In genomic region chr3:128228366-128228910, GRCh38 we compare ENCODE assay signal across 18 cellular contexts.
DNase-seq lines count a peak whose midpoint lies in the region; ATAC-seq, FAIRE-seq and TF ChIP-seq lines count a peak whose summit lies in the region.
"Had no signal": no experiment of that assay in that cellular context is flagged by ENCODE, and none has a peak within 500 bp of the region (broad histone marks: within the 10 kb centered on the region; RNA-seq: fewer than 3 reads in every experiment).

No MANE protein-coding gene starts in this region.

- H3K36me3 Mint-ChIP-seq in nephron (ENCODE audit: low read depth) = peaks cover 6% of the 10 kb centered on the region

- intact Hi-C loops in K562 (cut with micrococcal nuclease) (loop anchor here (5.0 kb wide), 2 partner anchors 84 to 209 kb away; no protein-coding TSS in a partner anchor), tibial artery (cut with DNase I; ENCODE audit: low total_unique reads) (no loop called here), esophagus muscularis mucosa (cut with DNase I) (no loop called here)

- H4K20me1 ChIP-seq in K562 (replicated peaks; ENCODE audit: control insufficient read depth, insufficient read depth, low read length) = no peaks in the 10 kb centered on the region

- CTCF ChIA-PET in K562 (lab: Yijun Ruan, JAX; ENCODE audit: low intra/inter-chr PET ratio) = no interaction called here

- TF ChIP-seq EP300 in K562 (IDR thresholded peaks at IDR 0.05; ENCODE audit: low read length) (no peak), esophagus muscularis mucosa (IDR thresholded peaks at IDR 0.05) (no peak)

- in situ Hi-C loops in K562 (cut with MboI) = no loop called here

- peak overlapping the region in 2 of 3 experiments; percentile 97 to 99 for H3K27ac Mint-ChIP-seq in nephron

- no peaks in the 10 kb centered on the region for H3K36me3 ChIP-seq in K562 (ENCODE audit: control insufficient read depth, insufficient read depth, low read length)
- no peaks in the 10 kb centered on the region for H3K36me3 ChIP-seq in tibial artery
- H3K36me3 ChIP-seq in esophagus muscularis mucosa = no peaks in the 10 kb centered on the region
- H3K36me3 ChIP-seq: BE2C had no signal

- no peak overlapping the region for H3K4me3 Mint-ChIP-seq in nephron
- H3K4me3 Mint-ChIP-seq: CD8-positive, alpha-beta memory T cell had no signal

- H3K9me1 ChIP-seq in K562 (ENCODE audit: control insufficient read depth, insufficient read depth, low read length) = no peaks in the 10 kb centered on the region

- TF ChIP-seq CTCF in K562 (IDR thresholded peaks at IDR 0.05 in 2 of 3, conservative IDR thresholded peaks at IDR 0.05 in 1 of 3; ENCODE audit: insufficient read depth in 2 of 3, low read depth in 1 of 3, low read length in 3 of 3) (no peak), nephron (IDR thresholded peaks at IDR 0.05; ENCODE audit: unreplicated experiment in 3 of 3) (no peak), tibial artery (IDR thresholded peaks at IDR 0.05) (no peak), esophagus muscularis mucosa (IDR thresholded peaks at IDR 0.05) (no peak)

- TF ChIP-seq RAD21 in K562 (CRISPR knock-in tag; conservative IDR thresholded peaks at IDR 0.05 in 1 of 2, IDR thresholded peaks at IDR 0.05 in 1 of 2) = no peak

- no peak overlapping the region for H3K4me2 ChIP-seq in K562 (ENCODE audit: insufficient read depth, low read length)
- H3K4me2 ChIP-seq: A549 had no signal

- peak; percentile 62 for FAIRE-seq in GM18507 (lab: Jason Lieb, UNC)
- FAIRE-seq in K562 (lab: Jason Lieb, UNC) = no peak
- FAIRE-seq: A549, H54 had no signal

- H3K27ac ChIP-seq in K562 (ENCODE audit: extremely low read depth, low read depth, low read length) (no peak overlapping the region), tibial artery (peak overlapping the region; percentile 62 to 69), esophagus muscularis mucosa (replicated peaks in 1 of 4) (no peak overlapping the region)
- H3K27ac ChIP-seq: A549, C4-2B, GM23248, HL-60 had no signal

- H3K9me3 ChIP-seq in K562 (replicated peaks; ENCODE audit: control insufficient read depth, insufficient read depth, low read depth, low read length) (no peaks in the 10 kb centered on the region), tibial artery (peaks cover 0 to under 1% (median 0%) of the 10 kb centered on the region in 3 donors), esophagus muscularis mucosa (no peaks in the 10 kb centered on the region)
- H3K9me3 ChIP-seq: A549 had no signal

- H3K9ac ChIP-seq in K562 (ENCODE audit: insufficient read depth in 1 of 2, low read depth in 2 of 2, low read length in 2 of 2) = peak overlapping the region in 1 of 2 experiments; percentile 36; a peak in 1 of 4 replicates
- H3K9ac ChIP-seq: GM23248 had no signal

- H3K9me3 Mint-ChIP-seq in nephron = no peaks in the 10 kb centered on the region

- H3K27me3 Mint-ChIP-seq in nephron (ENCODE audit: low read depth) = no peaks in the 10 kb centered on the region

- H3K79me2 ChIP-seq in K562 (ENCODE audit: control insufficient read depth, insufficient read depth, low read length) = no peaks in the 10 kb centered on the region

- no peak for TF ChIP-seq POLR2A in K562 (conservative IDR thresholded peaks at IDR 0.05)
- TF ChIP-seq POLR2A in esophagus muscularis mucosa (IDR thresholded peaks at IDR 0.05; ENCODE audit: low read depth) = no peak

- 100% methylated on average over 4 of the region's 5 CpGs for WGBS in K562 (ENCODE audit: insufficient coverage, low coverage, missing lambda C conversion rate)
- 95% methylated on average over 5 of the region's 5 CpGs for WGBS in esophagus muscularis mucosa

- no peak overlapping the region for H2AFZ ChIP-seq in K562 (ENCODE audit: low read depth, low read length)
- H2AFZ ChIP-seq: GM23248 had no signal

- POLR2A ChIA-PET in K562 (lab: Yijun Ruan, JAX) = interaction anchor here (0.5 to 0.8 kb wide), 3 partner anchors 10 to 12 kb away, joined by 3 read pairs; no protein-coding TSS in a partner anchor

- DNase-seq in GM18507 (ENCODE audit: extremely low spot score, insufficient read length, low read depth) (no peak), K562 (ENCODE audit: extremely low read depth in 1 of 4, low spot score in 3 of 4) (no peak), tibial artery (no peak), RPMI8226 (no peak), esophagus muscularis mucosa (ENCODE audit: extremely low spot score) (no peak)
- DNase-seq: BE2C; Caco-2; CD8-positive, alpha-beta memory T cell; DMS53; GF-D8; GM23248 had no signal

- ATAC-seq in K562 (no peak), GM19463 (IDR thresholded peaks at IDR 0.05; ENCODE audit: unreplicated experiment) (no peak)
- ATAC-seq: A549, HCT116 had no signal

- H3K4me3 ChIP-seq in K562 (no peak overlapping the region), tibial artery (no peak overlapping the region), esophagus muscularis mucosa (no peak overlapping the region)
- H3K4me3 ChIP-seq: A549, GM23248 had no signal

- H3K27me3 ChIP-seq in K562 (ENCODE audit: control insufficient read depth in 2 of 2, insufficient read depth in 2 of 2, low read length in 2 of 2) (no peaks in the 10 kb centered on the region), tibial artery (no peaks in the 10 kb centered on the region), esophagus muscularis mucosa (no peaks in the 10 kb centered on the region)
- H3K27me3 ChIP-seq: BE2C had no signal

- no TSS peak for BruUV-seq in K562 (replicated peaks; lab: Mats Ljungman, UMichigan)

- peaks cover 78% of the 10 kb centered on the region for H3K4me1 Mint-ChIP-seq in nephron

- 0 out of 5 replicates have a peak, but pooled peaks cover 0 to 3% of the 10 kb centered on the region in 2 experiments for H3K4me1 ChIP-seq in K562 (replicated peaks in 1 of 2; ENCODE audit: control insufficient read depth in 2 of 2, insufficient read depth in 2 of 2, low read length in 2 of 2)
- peaks cover 0 to 46% (median 25%) of the 10 kb centered on the region in 4 donors for H3K4me1 ChIP-seq in tibial artery
- peaks cover 0 to 22% (median 6%) of the 10 kb centered on the region in 4 donors for H3K4me1 ChIP-seq in esophagus muscularis mucosa
- H3K4me1 ChIP-seq: A549, Caco-2 had no signal

TF ChIP-seq in K562, 482 proteins besides CTCF, POLR2A, EP300 and RAD21:
- TF ChIP-seq PCBP2 (IDR thresholded peaks at IDR 0.05; ENCODE audit: low read depth, low read length, poor library complexity, severe bottlenecking) (no peak), RBM25 (IDR thresholded peaks at IDR 0.05; ENCODE audit: low read depth, low read length, severe bottlenecking) (peak; percentile 28), GMEB1 (CRISPR knock-in tag; IDR thresholded peaks at IDR 0.05) (no peak), ESRRA (IDR thresholded peaks at IDR 0.05; ENCODE audit: borderline replicate concordance, low read depth) (peak; percentile 31; the same call in 1 of the 2 replicates), MYC (IDR thresholded peaks at IDR 0.05; ENCODE audit: low read depth, low read length) (no peak), MYC (CRISPR knock-in tag; IDR thresholded peaks at IDR 0.05; ENCODE audit: borderline replicate concordance, low read depth) (no peak)

Comparison
In these comparisons a context has a peak if more than half of its experiments do, and no peak if none do; other contexts are left out.
1. H3K27ac ChIP-seq: peak in tibial artery (2 of 2); none in K562 (single experiment) and esophagus muscularis mucosa (0 of 4).